ENCODE assay signal across 10 cellular contexts in genomic region chr16:90097010-90097409, GRCh38. TPM values are rescaled to one million over a fixed set of nuclear protein-coding genes. Genes with fewer than 3 reads are reported as not detected.
DNase-seq lines count a peak whose midpoint lies in the region; ATAC-seq, FAIRE-seq and TF ChIP-seq lines count a peak whose summit lies in the region.
"Not testable (repeated sequence)": the region's sequence is repeated elsewhere in the genome, so short reads cannot be mapped to it uniquely, and the experiment has no call there.
"Had no signal": no experiment of that assay in that cellular context is flagged by ENCODE, and none has a peak within 500 bp of the region (broad histone marks: within the 10 kb centered on the region; RNA-seq: fewer than 3 reads in every experiment).

No MANE protein-coding gene starts in this region.

- not testable (repeated sequence) for TF ChIP-seq CTCF in A549 (IDR thresholded peaks at IDR 0.05)
- TF ChIP-seq CTCF in cardiac fibroblast (IDR thresholded peaks at IDR 0.05; ENCODE audit: low read depth, low read length), result peak; percentile 9
- peak; percentile 5 for TF ChIP-seq CTCF in cardiac muscle cell (IDR thresholded peaks at IDR 0.05; ENCODE audit: low read depth, low read length)

- TF ChIP-seq RAD21 in A549 (conservative IDR thresholded peaks at IDR 0.05 in 1 of 2, IDR thresholded peaks at IDR 0.05 in 1 of 2), result not testable (repeated sequence)

- H2BK5ac ChIP-seq in mesendoderm (ENCODE audit: low read length), result not testable (repeated sequence)

- H3K18ac ChIP-seq in mesendoderm (ENCODE audit: low read length), result not testable (repeated sequence)

- not testable (repeated sequence) for H3K56ac ChIP-seq in mesendoderm (ENCODE audit: low read length)

- H2AK5ac ChIP-seq in mesendoderm (ENCODE audit: low read length), result not testable (repeated sequence)

- peak; percentile 60 to 87; a peak in 4 of 6 replicates for ATAC-seq in A549

- not testable (repeated sequence) for FAIRE-seq in A549 (lab: Jason Lieb, UNC)

- not testable (repeated sequence) for H3K79me1 ChIP-seq in mesendoderm (ENCODE audit: low read length)

- H3K27ac ChIP-seq in A549; cardiac muscle cell; mesendoderm (ENCODE audit: low read depth, low read length): not testable (repeated sequence)

- not testable (repeated sequence) for H3K79me2 ChIP-seq in mesendoderm (ENCODE audit: control insufficient read depth, insufficient read depth, low read length)

- DNase-seq in A549 (ENCODE audit: low read depth in 1 of 2, low spot score in 1 of 2) (peak in 1 of 2 experiments; percentile 14), Daoy (ENCODE audit: low read depth) (peak; percentile 15), HuH-7 (ENCODE audit: low spot score) (peak; percentile 42), NCI-H82 (lab: John Stamatoyannopoulos, UW) (peak; percentile 14), SHP77 (lab: John Stamatoyannopoulos, UW) (peak; percentile 9 to 28), mesendoderm (peak; percentile 7)
- not testable (repeated sequence) for DNase-seq in cardiac fibroblast (ENCODE audit: low read depth in 2 of 2); cardiac muscle cell (ENCODE audit: low read depth in 1 of 2, low spot score in 1 of 2)

- H4K5ac ChIP-seq in mesendoderm (ENCODE audit: low read length), result not testable (repeated sequence)

- 61% methylated on average over 8 of the region's 8 CpGs for WGBS in A549 (ENCODE audit: missing lambda C conversion rate)
- WGBS in mesendoderm (ENCODE audit: extremely low coverage, insufficient coverage, low lambda C conversion rate), result no CpG with 5 or more reads among the region's 8 CpGs

- POLR2A ChIA-PET in A549 (lab: Yijun Ruan, JAX), result not testable (repeated sequence)

- not testable (repeated sequence) for H3K4me1 ChIP-seq in A549; cardiac muscle cell (ENCODE audit: low read depth); mesendoderm (ENCODE audit: control insufficient read depth, low read depth, low read length)

- not testable (repeated sequence) for TF ChIP-seq EP300 in A549 (IDR thresholded peaks at IDR 0.05)

- not testable (repeated sequence) for H3K23ac ChIP-seq in mesendoderm (ENCODE audit: low read length)

- not testable (repeated sequence) for H3K36me3 ChIP-seq in cardiac muscle cell; mesendoderm (ENCODE audit: control insufficient read depth, insufficient read depth, low read length)

- not testable (repeated sequence) for H2BK15ac ChIP-seq in mesendoderm (replicated peaks; ENCODE audit: low read depth)

- not testable (repeated sequence) for H3K9me3 ChIP-seq in A549; cardiac muscle cell (ENCODE audit: low read depth)

- H2BK120ac ChIP-seq in mesendoderm (ENCODE audit: low read depth, low read length), result not testable (repeated sequence)

- H3K4me3 ChIP-seq in A549; cardiac fibroblast (replicated peaks in 1 of 2; ENCODE audit: low read depth in 2 of 2, low read length in 2 of 2); cardiac muscle cell; mesendoderm (ENCODE audit: low read length): not testable (repeated sequence)

- not testable (repeated sequence) for H3K4me2 ChIP-seq in A549; mesendoderm (ENCODE audit: low read length)

- H3K27me3 ChIP-seq in cardiac muscle cell; mesendoderm (ENCODE audit: insufficient read depth, low read length, poor library complexity): not testable (repeated sequence)

- TF ChIP-seq POLR2A in A549 (IDR thresholded peaks at IDR 0.05; ENCODE audit: low read length), result not testable (repeated sequence)

- not testable (repeated sequence) for H3K4ac ChIP-seq in mesendoderm (ENCODE audit: low read depth, low read length)

- not testable (repeated sequence) for H4K8ac ChIP-seq in mesendoderm (ENCODE audit: low read depth, low read length)

- H3K9ac ChIP-seq in mesendoderm (ENCODE audit: low read length), result not testable (repeated sequence)

- CTCF ChIA-PET in A549 (lab: Yijun Ruan, JAX), result not testable (repeated sequence)

RNA-seq across cellular contexts. Expression of gene PRDM7, which starts 19.9 kb away (rescaled TPM):
- polyA plus RNA-seq in A549 (2011; rRNA removed) (not detected in 2 replicates), A549 (2017; fragmentation: RNase III; extraction: RNeasy Plus Mini Kit Qiagen cat#74134 plus additional on column Dnase treatment) (not detected in 3 replicates), cardiac muscle cell (not detected in 2 replicates)
- polyA plus RNA-seq in A549 (2012; cell fraction: cytosol; rRNA removed), result not detected in 2 replicates
- not detected in 2 replicates for polyA plus RNA-seq in A549 (2012; cell fraction: nucleus; rRNA removed)
- not detected in 2 replicates for polyA minus RNA-seq in A549 (2011; rRNA and poly(A)+ RNA removed)
- not detected in 2 replicates for total RNA-seq in Daoy (2014; rRNA removed; shearing (Covaris generic))
- total RNA-seq in cardiac muscle cell, result not detected in 2 replicates
- polyA plus RNA-seq in mesendoderm (2013, experiment 1 of 2), result not detected
- not detected for polyA plus RNA-seq in mesendoderm (2013, experiment 2 of 2)
- total RNA-seq: CD4-positive, CD25-positive, alpha-beta regulatory T cell; SJCRH30 had no signal
- polyA plus RNA-seq: CD4-positive, CD25-positive, alpha-beta regulatory T cell had no signal
